Comparison of ENCODE assay signal across 21 cellular contexts in genomic region chr9:69093471-69094103, GRCh38. TPM values are rescaled to one million over a fixed set of nuclear protein-coding genes. Genes with fewer than 3 reads are reported as not detected.
DNase-seq lines count a peak whose midpoint lies in the region; ATAC-seq and TF ChIP-seq lines count a peak whose summit lies in the region.
"Had no signal": no experiment of that assay in that cellular context is flagged by ENCODE, and none has a peak within 500 bp of the region (broad histone marks: within the 10 kb centered on the region; RNA-seq: fewer than 3 reads in every experiment).

No MANE protein-coding gene starts in this region.

- H3K9me3 ChIP-seq in ovary (no peaks in the 10 kb centered on the region), PC-9 (ENCODE audit: insufficient read depth, low read depth) (no peaks in the 10 kb centered on the region)
- H3K9me3 ChIP-seq: BLaER1, gastrocnemius medialis, spleen had no signal

- intact Hi-C loops in ovary (cut with DNase I): no loop called here
- intact Hi-C loops in PC-9 (cut with micrococcal nuclease; ENCODE audit: unreplicated experiment): loop anchor here (1.0 kb wide), 1 partner anchor 29 kb away; no protein-coding TSS in a partner anchor
- intact Hi-C loops in Right ventricle myocardium inferior (cut with DNase I): no loop called here

- DNase-seq in HK-2 (ENCODE audit: unreplicated experiment): peak; percentile 1
- peak; percentile 98 for DNase-seq in kidney tubule cell (ENCODE audit: low spot score)
- DNase-seq in type B pancreatic cell (ENCODE audit: extremely low spot score, unreplicated experiment): no peak
- DNase-seq in ovary: no peak
- no peak for DNase-seq in SK-N-DZ (ENCODE audit: low spot score)
- DNase-seq in PC-9: no peak
- DNase-seq in Right ventricle myocardium inferior (ENCODE audit: missing footprints): no peak
- DNase-seq: activated CD4-positive, alpha-beta T cell treated with anti-CD3 and anti-CD28 coated beads, Interleukin-2, amount 50 U/mL, for 4 hours; activated T-cell treated with anti-CD3 and anti-CD28 coated beads, Interleukin-2, amount 50 U/mL, for 48 hours; DND-41; gastrocnemius medialis; H7; immature natural killer cell; Karpas-422; NCI-H1436; posterior cingulate gyrus; spleen had no signal

- BruUV-seq in PC-9 (replicated peaks; lab: Mats Ljungman, UMichigan): no TSS peak

- H3K36me3 ChIP-seq in ovary (no peaks in the 10 kb centered on the region), PC-9 (ENCODE audit: low read depth) (no peaks in the 10 kb centered on the region)
- H3K36me3 ChIP-seq: gastrocnemius medialis, spleen had no signal

- no peak overlapping the region for H3K27ac ChIP-seq in ovary
- H3K27ac ChIP-seq in PC-9: no peak overlapping the region
- H3K27ac ChIP-seq: BLaER1, gastrocnemius medialis, spleen had no signal

- ATAC-seq in GM19463 (IDR thresholded peaks at IDR 0.05; ENCODE audit: unreplicated experiment): peak; percentile 76
- ATAC-seq in Right ventricle myocardium inferior: no peak
- ATAC-seq: gastrocnemius medialis had no signal

- H4K20me1 ChIP-seq in PC-9 (ENCODE audit: insufficient read depth): no peaks in the 10 kb centered on the region
- H4K20me1 ChIP-seq: BLaER1 had no signal

- peaks cover 23% of the 10 kb centered on the region for H3K4me1 Mint-ChIP-seq in type B pancreatic cell (ENCODE audit: unreplicated experiment)
- H3K4me1 Mint-ChIP-seq: central memory CD8-positive, alpha-beta T cell; immature natural killer cell had no signal

- H3K4me1 ChIP-seq in ovary (ENCODE audit: insufficient read depth) (peaks cover 2% of the 10 kb centered on the region), PC-9 (replicated peaks; ENCODE audit: insufficient read depth) (peaks cover 36% of the 10 kb centered on the region)
- H3K4me1 ChIP-seq: BLaER1, gastrocnemius medialis, spleen had no signal

- H3K36me3 Mint-ChIP-seq in type B pancreatic cell: no peaks in the 10 kb centered on the region
- H3K36me3 Mint-ChIP-seq: immature natural killer cell had no signal

- H3K27ac Mint-ChIP-seq in type B pancreatic cell: peak overlapping the region; percentile 31
- H3K27ac Mint-ChIP-seq: immature natural killer cell; stimulated activated naive CD8-positive, alpha-beta T cell treated with anti-CD3 and anti-CD28 coated beads, Interleukin-15, Interleukin-2, amounts not matched to agents 100 ng/mL and 50 ng/mL, for 24 hours had no signal

- 0 out of 2 replicates have a peak, but pooled peaks cover 3% of the 10 kb centered on the region for H3F3A ChIP-seq in PC-9 (ENCODE audit: insufficient read depth, low read depth)

- TF ChIP-seq CTCF in type B pancreatic cell (conservative IDR thresholded peaks at IDR 0.05): no peak
- TF ChIP-seq CTCF in ovary (IDR thresholded peaks at IDR 0.05): no peak
- no peak for TF ChIP-seq CTCF in PC-9 (conservative IDR thresholded peaks at IDR 0.05)

- H3K4me2 ChIP-seq in PC-9: no peak overlapping the region
- H3K4me2 ChIP-seq: BLaER1 had no signal

- TF ChIP-seq POLR2A in ovary (IDR thresholded peaks at IDR 0.05): no peak

- no peaks in the 10 kb centered on the region for H3K9me2 ChIP-seq in PC-9 (ENCODE audit: insufficient read depth)

- H2AFZ ChIP-seq in PC-9: no peak overlapping the region

- CTCF ChIA-PET in PC-9 (lab: Charles Lee): no interaction called here

- no peaks in the 10 kb centered on the region for H3K9me3 Mint-ChIP-seq in type B pancreatic cell
- H3K9me3 Mint-ChIP-seq: central memory CD8-positive, alpha-beta T cell; immature natural killer cell; stimulated activated naive CD8-positive, alpha-beta T cell treated with anti-CD3 and anti-CD28 coated beads, Interleukin-15, Interleukin-2, amounts not matched to agents 100 ng/mL and 50 ng/mL, for 24 hours had no signal

- no peaks in the 10 kb centered on the region for H3K27me3 ChIP-seq in ovary
- no peaks in the 10 kb centered on the region for H3K27me3 ChIP-seq in PC-9 (ENCODE audit: insufficient read depth, low read depth)
- H3K27me3 ChIP-seq: BLaER1, gastrocnemius medialis, spleen had no signal

- WGBS in ovary, 3 donors: 83 to 93% (median 87%) methylated on average over 7 of the region's 7 CpGs

- no peaks in the 10 kb centered on the region for H3K27me3 Mint-ChIP-seq in type B pancreatic cell
- H3K27me3 Mint-ChIP-seq: central memory CD8-positive, alpha-beta T cell; stimulated activated naive CD8-positive, alpha-beta T cell treated with anti-CD3 and anti-CD28 coated beads, Interleukin-15, Interleukin-2, amounts not matched to agents 100 ng/mL and 50 ng/mL, for 24 hours had no signal

- H3K4me3 ChIP-seq in ovary (no peak overlapping the region), PC-9 (no peak overlapping the region)
- H3K4me3 ChIP-seq: BLaER1, gastrocnemius medialis, spleen had no signal

- no peak overlapping the region for H3K4me3 Mint-ChIP-seq in type B pancreatic cell
- H3K4me3 Mint-ChIP-seq: central memory CD8-positive, alpha-beta T cell; immature natural killer cell; stimulated activated naive CD8-positive, alpha-beta T cell treated with anti-CD3 and anti-CD28 coated beads, Interleukin-15, Interleukin-2, amounts not matched to agents 100 ng/mL and 50 ng/mL, for 24 hours had no signal

- no peaks in the 10 kb centered on the region for H3K79me2 ChIP-seq in PC-9 (ENCODE audit: low read depth)

- TF ChIP-seq EP300 in ovary (IDR thresholded peaks at IDR 0.05): no peak

- POLR2A ChIA-PET in PC-9 (lab: Charles Lee; ENCODE audit: unreplicated experiment): interaction anchor here (0.7 kb wide), 1 partner anchor 87 kb away, joined by 9 read pairs; no protein-coding TSS in a partner anchor

RNA-seq across cellular contexts. Expression of gene FXN, which starts 58.0 kb away (rescaled TPM):
- total RNA-seq in type B pancreatic cell (ENCODE audit: low replicate concordance) (17.7 and 22.0 TPM in 2 replicates), ovary (10 to 100 TPM in 6 of 7 donors, 1 to 10 TPM in 1; 4.5 to 29.2 (median 21.9) TPM), PC-9 (2021) (12.0 and 19.5 TPM in 2 replicates), Right ventricle myocardium inferior (36.6 TPM)
- polyA plus RNA-seq in ovary: 10 to 100 TPM; 17.0 to 27.7 TPM
- 12.0 and 17.8 TPM in 2 replicates for polyA plus RNA-seq in SK-N-DZ (2014; cell fraction: cytosol; rRNA removed)
- polyA plus RNA-seq in SK-N-DZ (2014; cell fraction: nucleus; rRNA removed): 3.2 and 8.8 TPM in 2 replicates

Comparison
In these comparisons a context has a peak if more than half of its experiments do, and no peak if none do; other contexts are left out.
1. DNase-seq: peak in HK-2 (single experiment) and kidney tubule cell (single experiment); none in type B pancreatic cell (single experiment), ovary (0 of 5), SK-N-DZ (single experiment), PC-9 (0 of 2) and Right ventricle myocardium inferior (single experiment).